Comparison of ENCODE assay signal across 21 cellular contexts in the genomic region with DNA sequence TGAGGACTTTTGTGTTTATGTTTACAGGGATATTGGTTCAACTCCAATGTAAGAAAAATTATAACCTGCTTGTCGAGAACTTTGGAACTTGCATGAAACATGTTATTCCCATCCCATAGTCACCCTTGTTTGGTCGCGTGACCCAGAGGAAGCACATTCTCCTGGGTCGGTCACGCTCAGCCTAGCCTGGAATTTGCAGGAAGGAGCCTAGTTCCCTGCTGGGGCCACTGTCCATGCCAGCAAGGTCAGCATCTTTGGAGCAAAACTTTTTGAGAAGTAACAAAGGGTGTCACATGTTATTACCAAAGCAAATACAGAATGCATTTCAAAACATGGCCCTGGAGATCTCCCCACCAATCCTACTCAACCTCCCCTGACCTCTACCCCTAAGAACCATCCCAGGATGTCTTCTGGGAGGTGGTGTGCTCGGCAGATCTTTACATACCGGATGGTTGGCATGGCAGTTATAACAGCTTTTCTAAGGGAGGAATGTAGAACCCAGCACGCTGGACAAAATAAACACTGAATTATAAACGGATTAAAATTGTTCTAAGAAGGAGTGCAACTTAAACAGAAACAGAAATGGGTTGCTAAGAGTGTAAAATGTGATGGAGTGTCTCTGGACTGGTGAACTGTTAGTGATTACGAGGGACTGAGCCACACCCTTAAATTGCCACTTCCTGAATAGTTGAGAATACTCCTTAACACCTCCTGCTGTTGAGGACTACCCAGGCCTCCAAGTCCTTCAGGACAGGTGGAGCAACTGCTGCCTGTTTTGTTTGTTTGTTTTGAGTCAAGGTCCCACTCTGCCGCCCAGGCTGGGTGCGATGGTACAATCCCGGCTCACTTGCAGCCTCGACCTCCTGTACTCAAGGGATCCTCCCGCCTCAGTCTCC. TPM values are rescaled to one million over a fixed set of nuclear protein-coding genes. Genes with fewer than 3 reads are reported as not detected.
A peak's percentile ranks its signal among the peaks of the same experiment; 100 is the strongest.
DNase-seq lines count a peak whose midpoint lies in the region; ATAC-seq, FAIRE-seq and TF ChIP-seq lines count a peak whose summit lies in the region.
"Had no signal": no experiment of that assay in that cellular context is flagged by ENCODE, and none has a peak within 500 bp of the region (broad histone marks: within the 10 kb centered on the region; RNA-seq: fewer than 3 reads in every experiment).

No MANE protein-coding gene starts in this region.

- H3K4me1 ChIP-seq in right lobe of liver (no peaks in the 10 kb centered on the region), HepG2 (ENCODE audit: insufficient read depth, low read length) (no peaks in the 10 kb centered on the region), right cardiac atrium (ENCODE audit: control insufficient read depth, insufficient read depth, low read length) (no peaks in the 10 kb centered on the region), esophagus muscularis mucosa (peaks cover 0 to 15% (median 5%) of the 10 kb centered on the region in 4 donors)
- H3K4me1 ChIP-seq: A549, body of pancreas, HAP-1, uterus had no signal

- H3K27ac ChIP-seq in right lobe of liver, result no peak overlapping the region
- H3K27ac ChIP-seq in HepG2 (ENCODE audit: extremely low read length, insufficient read depth, low read length), result no peak overlapping the region
- no peak overlapping the region for H3K27ac ChIP-seq in right cardiac atrium (ENCODE audit: low read length)
- no peak overlapping the region for H3K27ac ChIP-seq in esophagus muscularis mucosa (replicated peaks in 1 of 4)
- H3K27ac ChIP-seq: A549, body of pancreas, uterus had no signal

- no peak overlapping the region for H3K9ac ChIP-seq in HepG2 (ENCODE audit: insufficient read depth, low read depth, low read length)

- DNase-seq in right lobe of liver (no peak), HepG2 (ENCODE audit: low spot score) (no peak), right cardiac atrium (peak in 1 of 3 donors; percentile 37), renal cortical epithelial cell (ENCODE audit: low read depth) (peak; percentile 56), esophagus muscularis mucosa (ENCODE audit: extremely low spot score) (no peak)
- no peak for DNase-seq in activated CD4-positive, alpha-beta T cell treated with anti-CD3 and anti-CD28 coated beads for 4 hours
- no peak for DNase-seq in activated effector memory CD4-positive, alpha-beta T cell treated with Interleukin-2 at 50 U/mL for 16 hours
- DNase-seq: activated CD4-positive, alpha-beta T cell treated with anti-CD3 and anti-CD28 coated beads for 36 hours; EL; NCI-H2107; NCI-H510A treated with DMSO at 0.1 percent for 48 hours; RPMI8226; small intestine; stimulated activated CD4-positive, alpha-beta T cell treated with anti-CD3 and anti-CD28 coated beads, Interleukin-4, amount 100 ng/mL, for 1 hour; stimulated activated naive CD8-positive, alpha-beta T cell treated with anti-CD3 and anti-CD28 coated beads, Interleukin-15, amount 100 ng/mL, for 72 hours; uterus had no signal

- H3K9me3 ChIP-seq in right lobe of liver (no peaks in the 10 kb centered on the region), HepG2 (ENCODE audit: low read length) (no peaks in the 10 kb centered on the region), right cardiac atrium (ENCODE audit: control insufficient read depth, low read length) (no peaks in the 10 kb centered on the region), esophagus muscularis mucosa (peaks cover 0 to 4% (median 0%) of the 10 kb centered on the region in 4 donors)
- H3K9me3 ChIP-seq: A549, body of pancreas, HAP-1, uterus had no signal

- no peak for TF ChIP-seq RAD21 in HepG2 (CRISPR knock-in tag; IDR thresholded peaks at IDR 0.05)

- CTCF ChIA-PET in HepG2 (lab: Yijun Ruan, JAX; ENCODE audit: low intra/inter-chr PET ratio, low total read pairs), result no interaction called here

- no peaks in the 10 kb centered on the region for H4K20me1 ChIP-seq in HepG2 (ENCODE audit: insufficient read depth, low read length)

- WGBS in right lobe of liver (ENCODE audit: insufficient coverage, low coverage, low lambda C conversion rate, missing lambda C conversion rate), result 62% methylated on average over 8 of the region's 15 CpGs
- whole genome bisulfite sequencing in HepG2 (ENCODE audit: low lambda C conversion rate), result 36% methylated on average over 15 of the region's 15 CpGs
- 82% methylated on average over 15 of the region's 15 CpGs for WGBS in right cardiac atrium
- WGBS in esophagus muscularis mucosa, result 65% methylated on average over 14 of the region's 15 CpGs

- H3K79me2 ChIP-seq in HepG2 (ENCODE audit: insufficient read depth, low read length), result no peaks in the 10 kb centered on the region

- H3K36me3 ChIP-seq in right lobe of liver (no peaks in the 10 kb centered on the region), HepG2 (replicated peaks in 1 of 2; ENCODE audit: control insufficient read depth in 1 of 2, insufficient read depth in 2 of 2, low read length in 2 of 2) (no peaks in the 10 kb centered on the region), esophagus muscularis mucosa (no peaks in the 10 kb centered on the region)
- H3K36me3 ChIP-seq: HAP-1, uterus had no signal

- in situ Hi-C loops in HepG2 (cut with HindIII; ENCODE audit: extremely low pct_ligation_motif_present, low pct_unique_long_range_greater_than_20kb), result no loop called here

- no TSS peak for BruUV-seq in HepG2 (replicated peaks; lab: Mats Ljungman, UMichigan)

- POLR2A ChIA-PET in HepG2 (lab: Yijun Ruan, JAX), result no interaction called here

- TF ChIP-seq POLR2A in right lobe of liver (IDR thresholded peaks at IDR 0.05) (no peak), HepG2 (IDR thresholded peaks at IDR 0.05; ENCODE audit: insufficient read depth in 1 of 2, low read depth in 2 of 2, low read length in 2 of 2) (no peak), esophagus muscularis mucosa (IDR thresholded peaks at IDR 0.05; ENCODE audit: low read depth) (no peak)

- FAIRE-seq in HepG2 (lab: Jason Lieb, UNC), result no peak
- FAIRE-seq: A549, small intestine had no signal

- H3K4me3 ChIP-seq in right lobe of liver, result no peak overlapping the region
- no peak overlapping the region for H3K4me3 ChIP-seq in HepG2 (replicated peaks in 1 of 3; ENCODE audit: insufficient read depth in 1 of 3, low read depth in 2 of 3, low read length in 3 of 3)
- no peak overlapping the region for H3K4me3 ChIP-seq in right cardiac atrium (ENCODE audit: low read length)
- H3K4me3 ChIP-seq in esophagus muscularis mucosa, result no peak overlapping the region
- H3K4me3 ChIP-seq: A549, body of pancreas, HAP-1, uterus had no signal

- no peak for TF ChIP-seq EP300 in HepG2 (IDR thresholded peaks at IDR 0.05; ENCODE audit: low read depth in 2 of 2, low read length in 2 of 2)
- TF ChIP-seq EP300 in HepG2 (CRISPR knock-in tag; IDR thresholded peaks at IDR 0.05; ENCODE audit: borderline replicate concordance), result no peak
- no peak for TF ChIP-seq EP300 in esophagus muscularis mucosa (IDR thresholded peaks at IDR 0.05)

- ATAC-seq in right lobe of liver (peak; percentile 41 to 69 (median 54)), HepG2 (no peak), right cardiac atrium (peak; percentile 47 to 49), HG02885 (IDR thresholded peaks at IDR 0.05; ENCODE audit: poor library complexity, unreplicated experiment) (no peak)
- ATAC-seq: A549; activated CD4-positive, alpha-beta T cell treated with anti-CD3 and anti-CD28 coated beads for 36 hours; body of pancreas; stimulated activated naive CD8-positive, alpha-beta T cell treated with anti-CD3 and anti-CD28 coated beads, Interleukin-15, amount 100 ng/mL, for 72 hours had no signal

- no peak overlapping the region for H2AFZ ChIP-seq in HepG2 (ENCODE audit: low read length)

- intact Hi-C loops in right lobe of liver (cut with DNase I) (no loop called here), HepG2 (cut with micrococcal nuclease; ENCODE audit: unreplicated experiment) (no loop called here), right cardiac atrium (cut with DNase I) (no loop called here), esophagus muscularis mucosa (cut with DNase I) (no loop called here)

- H3K4me2 ChIP-seq in HepG2 (ENCODE audit: low read depth, low read length), result no peak overlapping the region
- H3K4me2 ChIP-seq: A549 had no signal

- H3K27me3 ChIP-seq in right lobe of liver (no peaks in the 10 kb centered on the region), HepG2 (ENCODE audit: control insufficient read depth in 1 of 2, insufficient read depth in 2 of 2, low read length in 2 of 2) (no peaks in the 10 kb centered on the region; a peak in 2 of 5 replicates), right cardiac atrium (ENCODE audit: control insufficient read depth, insufficient read depth) (no peaks in the 10 kb centered on the region), esophagus muscularis mucosa (no peaks in the 10 kb centered on the region)
- H3K27me3 ChIP-seq: body of pancreas, uterus had no signal

- TF ChIP-seq CTCF in right lobe of liver (IDR thresholded peaks at IDR 0.05) (no peak), HepG2 (CRISPR knock-in tag; IDR thresholded peaks at IDR 0.05) (no peak), esophagus muscularis mucosa (IDR thresholded peaks at IDR 0.05) (no peak)

RNA-seq across cellular contexts. Expression of a gene that starts 26.0 kb away (rescaled TPM):
- total RNA-seq in right lobe of liver (10 to 100 TPM in 5 of 6 experiments, 1 to 10 TPM in 1; 4.8 to 19.6 (median 14.6) TPM), HepG2 (2016; rRNA removed; fragmentation: Illumina TruSeq; extraction: Trizol) (not detected in 2 replicates), right cardiac atrium (1 to 10 TPM; 5.0 to 9.2 (median 5.9) TPM), renal cortical epithelial cell (1.0 and 1.9 TPM in 2 replicates), esophagus muscularis mucosa (10 to 100 TPM in 2 of 4 donors, 1 to 10 TPM in 2; 5.1 to 12.9 (median 10.4) TPM)
- not detected in 2 replicates for total RNA-seq in HepG2 (2016; cell fraction: cytosol; rRNA removed; fragmentation: Illumina TruSeq; extraction: Trizol; ENCODE audit: low read depth)
- total RNA-seq in HepG2 (2016; cell fraction: insoluble cytoplasmic fraction; rRNA removed; fragmentation: Illumina TruSeq; extraction: Trizol), result not detected in 2 replicates
- not detected in 2 replicates for total RNA-seq in HepG2 (2016; cell fraction: membrane; rRNA removed; fragmentation: Illumina TruSeq; extraction: Trizol)
- not detected in 2 replicates for total RNA-seq in HepG2 (2016; cell fraction: nucleus; rRNA removed; fragmentation: Illumina TruSeq; extraction: Trizol)
- polyA plus RNA-seq in HepG2 (2011; rRNA removed) (not detected in 2 replicates), right cardiac atrium (1.6 TPM)
- 0.05 TPM in 1 of 2 replicates, not detected in the other for polyA plus RNA-seq in HepG2 (2011; cell fraction: cytosol; rRNA removed)
- 0.28 TPM in 1 of 2 replicates, not detected in the other for polyA plus RNA-seq in HepG2 (2011; cell fraction: nucleus; rRNA removed)
- polyA plus RNA-seq in HepG2 (2012), result not detected in 2 replicates
- polyA plus RNA-seq in HepG2 (2016; cell fraction: cytosol; fragmentation: Illumina TruSeq; extraction: Trizol; ENCODE audit: low read depth), result not detected in 2 replicates
- polyA plus RNA-seq in HepG2 (2016; cell fraction: insoluble cytoplasmic fraction; fragmentation: Illumina TruSeq; extraction: Trizol; ENCODE audit: low read depth), result not detected in 2 replicates
- not detected in 2 replicates for polyA plus RNA-seq in HepG2 (2016; cell fraction: membrane; fragmentation: Illumina TruSeq; extraction: Trizol; ENCODE audit: low read depth)
- not detected in 2 replicates for polyA plus RNA-seq in HepG2 (2016; cell fraction: nucleus; fragmentation: Illumina TruSeq; extraction: Trizol; ENCODE audit: insufficient read depth, low read depth)
- polyA minus RNA-seq in HepG2 (2011; rRNA and poly(A)+ RNA removed; ENCODE audit: low replicate concordance), result 0.61 TPM in 1 of 2 replicates, not detected in the other
- not detected in 2 replicates for polyA minus RNA-seq in HepG2 (2011; cell fraction: cytosol; rRNA and poly(A)+ RNA removed)
- not detected in 2 replicates for polyA minus RNA-seq in HepG2 (2011; cell fraction: nucleus; rRNA and poly(A)+ RNA removed)
- polyA plus RNA-seq: BJ had no signal

Comparison
In these comparisons a context has a peak if more than half of its experiments do, and no peak if none do; other contexts are left out.
1. ATAC-seq: peak in right lobe of liver (4 of 4) and right cardiac atrium (2 of 2); none in HepG2 (single experiment) and HG02885 (single experiment).